12 cellular contexts compared by ENCODE assay signal in genomic region chr6:139982652-139983051, GRCh38.
DNase-seq lines count a peak whose midpoint lies in the region; ATAC-seq and TF ChIP-seq lines count a peak whose summit lies in the region.
"Had no signal": no experiment of that assay in that cellular context is flagged by ENCODE, and none has a peak within 500 bp of the region (broad histone marks: within the 10 kb centered on the region; RNA-seq: fewer than 3 reads in every experiment).

No MANE protein-coding gene starts in this region.

- no CpG with 5 or more reads among the region's 2 CpGs for WGBS in H9 (ENCODE audit: extremely low coverage, insufficient read length, low lambda C conversion rate)
- 0% methylated on average over 2 of the region's 2 CpGs for WGBS in smooth muscle cell (ENCODE audit: low lambda C conversion rate)
- 11 to 16% methylated on average over 2 of the region's 2 CpGs for WGBS in aorta, 2 donors

- TF ChIP-seq CTCF in H9 (conservative IDR thresholded peaks at IDR 0.05) (no peak), foreskin fibroblast (IDR thresholded peaks at IDR 0.05; ENCODE audit: low read depth, low read length) (no peak), smooth muscle cell (IDR thresholded peaks at IDR 0.05; ENCODE audit: borderline replicate concordance, insufficient read depth, poor library complexity, severe bottlenecking) (no peak)

- H3F3A ChIP-seq in smooth muscle cell (ENCODE audit: low read depth), result peaks cover 30% of the 10 kb centered on the region

- H3K79me2 ChIP-seq in H9 (ENCODE audit: insufficient read depth, low read length), result no peaks in the 10 kb centered on the region
- H3K79me2 ChIP-seq in smooth muscle cell (ENCODE audit: low read depth), result no peaks in the 10 kb centered on the region

- H3K56ac ChIP-seq in H9 (ENCODE audit: insufficient read length, low read depth, low read length), result no peak overlapping the region

- no peaks in the 10 kb centered on the region for H3K36me3 Mint-ChIP-seq in H9 (ENCODE audit: insufficient read depth in 1 of 3, low read depth in 3 of 3)

- no peak overlapping the region for H3K4ac ChIP-seq in H9 (ENCODE audit: low read depth, low read length)

- peak overlapping the region in 1 of 2 experiments; percentile 33; a peak in 2 of 5 replicates for H3K4me3 Mint-ChIP-seq in H9

- H3K14ac ChIP-seq in H9 (ENCODE audit: insufficient read depth, low read length), result no peak overlapping the region

- H3K18ac ChIP-seq in H9 (ENCODE audit: insufficient read length, low read depth, low read length), result no peak overlapping the region

- intact Hi-C loops in aorta (cut with DNase I), result loop anchor here (10.0 kb wide), 2 partner anchors 92 to 98 kb away; no protein-coding TSS in a partner anchor

- no peaks in the 10 kb centered on the region for H3K23me2 ChIP-seq in H9 (ENCODE audit: insufficient read length, low read depth, low read length, poor library complexity, severe bottlenecking)

- H2BK20ac ChIP-seq in H9 (ENCODE audit: low read depth, low read length, poor library complexity, severe bottlenecking), result no peak overlapping the region

- H4K20me1 ChIP-seq in H9 (ENCODE audit: control insufficient read depth, insufficient read depth, insufficient read length) (no peaks in the 10 kb centered on the region), smooth muscle cell (ENCODE audit: low read depth) (no peaks in the 10 kb centered on the region)

- peaks cover 6% of the 10 kb centered on the region; the same call in 1 of the 2 replicates for H3K4me1 ChIP-seq in H9 (ENCODE audit: insufficient read depth, low read length)
- H3K4me1 ChIP-seq in SJCRH30, result peaks cover 60% of the 10 kb centered on the region
- peaks cover 48% of the 10 kb centered on the region for H3K4me1 ChIP-seq in smooth muscle cell (ENCODE audit: low read depth)
- peaks cover 2 to 5% of the 10 kb centered on the region in 2 donors for H3K4me1 ChIP-seq in aorta (ENCODE audit: control insufficient read depth in 1 of 2, insufficient read depth in 2 of 2, low read length in 2 of 2)

- H3K9ac ChIP-seq in H9 (ENCODE audit: extremely low read depth, insufficient read length, low read length) (no peak overlapping the region), smooth muscle cell (ENCODE audit: low read depth) (peak overlapping the region; percentile 29)

- H3K9me3 Mint-ChIP-seq in H9, result no peaks in the 10 kb centered on the region

- no peak overlapping the region for H2BK12ac ChIP-seq in H9 (ENCODE audit: insufficient read length, low read depth, low read length)

- H3K27me3 Mint-ChIP-seq in H9 (ENCODE audit: low read depth), result no peaks in the 10 kb centered on the region

- H3K4me2 ChIP-seq in H9 (ENCODE audit: insufficient read depth, insufficient read length, low read length), result no peak overlapping the region
- H3K4me2 ChIP-seq in smooth muscle cell, result peak overlapping the region; percentile 76

- H2AFZ ChIP-seq in H9 (ENCODE audit: low read length), result no peak overlapping the region
- H2AFZ ChIP-seq in smooth muscle cell (ENCODE audit: low read depth), result peak overlapping the region; percentile 60

- H4K91ac ChIP-seq in H9 (ENCODE audit: insufficient read length, low read depth, low read length), result no peak overlapping the region

- no peak overlapping the region for H3K23ac ChIP-seq in H9 (ENCODE audit: insufficient read length, low read depth, low read length)

- H2BK15ac ChIP-seq in H9 (ENCODE audit: low read depth, low read length), result no peak overlapping the region

- no peak overlapping the region for H4K5ac ChIP-seq in H9 (ENCODE audit: insufficient read length, low read depth, low read length)

- H3K79me1 ChIP-seq in H9 (ENCODE audit: insufficient read depth, low read depth, low read length, poor library complexity, severe bottlenecking), result no peaks in the 10 kb centered on the region

- no peak overlapping the region for H3K27ac ChIP-seq in H9 (ENCODE audit: insufficient read length, low read depth, low read length)
- H3K27ac ChIP-seq in SJCRH30, result peak overlapping the region; percentile 44
- peak overlapping the region; percentile 77 for H3K27ac ChIP-seq in smooth muscle cell (ENCODE audit: low read depth)
- peak overlapping the region in 1 of 2 donors; percentile 57 for H3K27ac ChIP-seq in aorta (ENCODE audit: low read depth in 1 of 2, low read length in 2 of 2)

- H3K4me1 Mint-ChIP-seq in H9, result peaks cover 31 to 32% of the 10 kb centered on the region in 2 experiments

- H3T11ph ChIP-seq in H9 (ENCODE audit: low read length), result no peak overlapping the region

- no peaks in the 10 kb centered on the region for H3K36me3 ChIP-seq in SJCRH30
- no peaks in the 10 kb centered on the region for H3K36me3 ChIP-seq in smooth muscle cell (ENCODE audit: low read depth)
- no peaks in the 10 kb centered on the region for H3K36me3 ChIP-seq in aorta (ENCODE audit: control insufficient read depth in 1 of 2, insufficient read depth in 2 of 2, low read length in 1 of 2)

- no peak overlapping the region for H2BK5ac ChIP-seq in H9 (ENCODE audit: insufficient read length, low read length)

- H2AK5ac ChIP-seq in H9 (ENCODE audit: insufficient read length, low read length), result no peak overlapping the region

- H2BK120ac ChIP-seq in H9 (ENCODE audit: low read depth, low read length, poor library complexity, severe bottlenecking), result no peak overlapping the region

- DNase-seq in H9 (peak; percentile 30), SJCRH30 (peak; percentile 47 to 75), foreskin fibroblast (peak; percentile 92 to 94), smooth muscle cell (lab: John Stamatoyannopoulos, UW; ENCODE audit: unreplicated experiment) (no peak), amniotic stem cell (lab: John Stamatoyannopoulos, UW) (no peak), MV-4-11 (lab: John Stamatoyannopoulos, UW) (no peak), aorta (no peak), inferior parietal cortex (ENCODE audit: extremely low spot score) (no peak)
- DNase-seq: cortex of kidney; NCI-H2081 treated with DMSO at 0.1 percent for 48 hours; stimulated activated naive CD8-positive, alpha-beta T cell treated with anti-CD3 and anti-CD28 coated beads, Interleukin-15, Interleukin-2, amounts not matched to agents 100 U/mL and 50 U/mL, for 24 hours had no signal

- H4K8ac ChIP-seq in H9 (replicated peaks; ENCODE audit: insufficient read length, low read depth, low read length), result no peak overlapping the region

- H3K27me3 ChIP-seq in H9 (ENCODE audit: insufficient read depth, low read length), result no peaks in the 10 kb centered on the region
- H3K27me3 ChIP-seq in SJCRH30, result no peaks in the 10 kb centered on the region
- no peaks in the 10 kb centered on the region for H3K27me3 ChIP-seq in smooth muscle cell (ENCODE audit: low read depth)
- no peaks in the 10 kb centered on the region for H3K27me3 ChIP-seq in aorta (ENCODE audit: control insufficient read depth in 1 of 2, insufficient read depth in 2 of 2, low read length in 1 of 2)

- H3K27ac Mint-ChIP-seq in H9, result peak overlapping the region; percentile 2 to 85 (median 28); a peak in 4 of 7 replicates

- ATAC-seq in aorta (ENCODE audit: low FRiP score), result no peak
- ATAC-seq: GM12878; stimulated activated naive CD8-positive, alpha-beta T cell treated with anti-CD3 and anti-CD28 coated beads, Interleukin-15, Interleukin-2, amounts not matched to agents 100 U/mL and 50 U/mL, for 24 hours had no signal

- H3K9me3 ChIP-seq in H9 (ENCODE audit: control insufficient read depth, low read depth, low read length), result no peaks in the 10 kb centered on the region
- H3K9me3 ChIP-seq in SJCRH30 (replicated peaks), result no peaks in the 10 kb centered on the region
- no peaks in the 10 kb centered on the region for H3K9me3 ChIP-seq in smooth muscle cell (replicated peaks; ENCODE audit: low read depth)
- H3K9me3 ChIP-seq in aorta (ENCODE audit: control insufficient read depth, low read length), result no peaks in the 10 kb centered on the region

- H3K4me3 ChIP-seq in SJCRH30 (peak overlapping the region; percentile 7; the same call in 1 of the 2 replicates), foreskin fibroblast (ENCODE audit: low read depth in 1 of 2, low read length in 2 of 2) (no peak overlapping the region), smooth muscle cell (peak overlapping the region; percentile 22), aorta (ENCODE audit: low read length in 2 of 2) (no peak overlapping the region)
- H3K4me3 ChIP-seq: GM12878 had no signal

Comparison
In these comparisons a context has a peak if more than half of its experiments do, and no peak if none do; other contexts are left out.
1. DNase-seq: peak in H9 (single experiment), SJCRH30 (2 of 2) and foreskin fibroblast (2 of 2); none in smooth muscle cell (single experiment), amniotic stem cell (single experiment), MV-4-11 (single experiment), aorta (0 of 2) and inferior parietal cortex (single experiment).
2. H3K4me3 ChIP-seq: peak in SJCRH30 (single experiment) and smooth muscle cell (single experiment); none in foreskin fibroblast (0 of 2) and aorta (0 of 2).